Comparison of ENCODE assay signal across 12 cellular contexts in the genomic region with DNA sequence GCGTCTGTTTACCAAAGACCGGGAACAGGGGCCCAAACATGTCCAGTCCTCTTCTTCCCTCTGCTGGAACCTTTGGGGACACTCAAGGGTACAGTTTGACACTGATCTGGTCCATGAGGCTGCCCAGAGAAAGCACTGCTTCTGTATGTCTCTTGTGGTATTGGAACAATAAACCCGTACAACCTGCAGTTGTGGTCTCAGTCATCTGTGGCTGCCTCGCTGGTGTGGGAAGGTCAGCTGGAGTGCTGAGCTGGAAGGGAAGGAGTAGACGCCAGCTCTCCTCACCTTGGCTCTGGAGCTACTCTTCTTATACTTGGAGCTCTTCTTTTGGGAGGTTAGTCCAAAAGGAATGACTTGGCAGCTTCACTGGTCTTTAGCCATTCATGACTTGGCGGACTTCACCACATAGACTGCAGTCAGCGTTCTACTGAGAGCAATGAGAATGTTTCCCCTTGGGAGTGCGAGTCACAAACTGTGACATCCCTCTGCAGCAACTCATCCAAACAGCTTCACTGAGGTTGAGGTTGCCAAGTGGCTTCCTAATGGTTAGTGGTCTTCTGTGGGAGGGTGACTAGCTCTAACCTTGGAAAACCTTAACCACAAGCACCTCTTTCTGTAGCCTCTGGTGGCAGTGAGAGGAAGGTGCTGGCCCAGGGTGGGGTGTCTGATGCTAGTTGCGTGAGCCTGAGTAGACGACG.
DNase-seq lines count a peak whose midpoint lies in the region; ATAC-seq, FAIRE-seq and TF ChIP-seq lines count a peak whose summit lies in the region.
"Had no signal": no experiment of that assay in that cellular context is flagged by ENCODE, and none has a peak within 500 bp of the region (broad histone marks: within the 10 kb centered on the region; RNA-seq: fewer than 3 reads in every experiment).

No MANE protein-coding gene starts in this region.

- no peaks in the 10 kb centered on the region for H3K27me3 Mint-ChIP-seq in activated CD4-positive, alpha-beta memory T cell treated with anti-CD3 and anti-CD28 coated beads for 36 hours
- H3K27me3 Mint-ChIP-seq in stimulated activated naive B cell treated with anti-CD40 and anti-IgM and Interleukin-4, amounts not matched to agents 10 μg/mL and 1 μg/mL and 100 μg/mL, for 72 hours, result no peaks in the 10 kb centered on the region

- no peaks in the 10 kb centered on the region for H3K9me2 ChIP-seq in Karpas-422 (replicated peaks; ENCODE audit: insufficient read depth, low read length)

- intact Hi-C loops in activated CD4-positive, alpha-beta memory T cell treated with anti-CD3 and anti-CD28 coated beads for 36 hours (cut with micrococcal nuclease), result no loop called here
- intact Hi-C loops in ascending aorta (cut with DNase I), result no loop called here

- H3K27ac ChIP-seq in Karpas-422 (ENCODE audit: low read length) (no peak overlapping the region), ascending aorta (no peak overlapping the region)
- H3K27ac ChIP-seq: A549, KMS-11 had no signal

- peaks cover 9% of the 10 kb centered on the region; the same call in 1 of the 2 replicates for H4K20me1 ChIP-seq in Karpas-422 (ENCODE audit: insufficient read depth, low read depth, low read length)

- H3K4me2 ChIP-seq in Karpas-422 (ENCODE audit: low read depth, low read length, poor library complexity, severe bottlenecking), result no peak overlapping the region
- H3K4me2 ChIP-seq: A549, KMS-11 had no signal

- H3K4me3 ChIP-seq in Karpas-422 (ENCODE audit: low read length) (no peak overlapping the region), ascending aorta (no peak overlapping the region)
- H3K4me3 ChIP-seq: A549, mucosa of descending colon had no signal

- H3K4me1 ChIP-seq in Karpas-422 (ENCODE audit: low read length) (peaks cover 12% of the 10 kb centered on the region), ascending aorta (no peaks in the 10 kb centered on the region)

- H3K79me2 ChIP-seq in Karpas-422 (ENCODE audit: low read length), result no peaks in the 10 kb centered on the region

- CTCF ChIA-PET in activated CD4-positive, alpha-beta memory T cell treated with anti-CD3 and anti-CD28 coated beads for 36 hours (lab: Charles Lee), result interaction anchor here (0.7 kb wide), 1 partner anchor 71 kb away, joined by 4 read pairs; no protein-coding TSS in a partner anchor

- H3K9ac ChIP-seq in Karpas-422 (ENCODE audit: low read length), result no peak overlapping the region
- H3K9ac ChIP-seq: KMS-11 had no signal

- H3K27me3 ChIP-seq in Karpas-422 (ENCODE audit: low read length), result no peaks in the 10 kb centered on the region
- H3K27me3 ChIP-seq in ascending aorta, result no peaks in the 10 kb centered on the region

- peaks cover 31% of the 10 kb centered on the region for H3K36me3 Mint-ChIP-seq in activated CD4-positive, alpha-beta memory T cell treated with anti-CD3 and anti-CD28 coated beads for 36 hours
- peaks cover 28 to 66% of the 10 kb centered on the region in 2 donors for H3K36me3 Mint-ChIP-seq in stimulated activated naive B cell treated with anti-CD40 and anti-IgM and Interleukin-4, amounts not matched to agents 10 μg/mL and 1 μg/mL and 100 μg/mL, for 72 hours

- TF ChIP-seq CTCF in ascending aorta (IDR thresholded peaks at IDR 0.05), result no peak

- POLR2A ChIA-PET in activated CD4-positive, alpha-beta memory T cell treated with anti-CD3 and anti-CD28 coated beads for 36 hours (lab: Charles Lee), result no interaction called here

- no peak for FAIRE-seq in HTR-8/SVneo (lab: Jason Lieb, UNC)
- FAIRE-seq: A549 had no signal

- H3K9me3 ChIP-seq in Karpas-422 (ENCODE audit: low read length), result no peaks in the 10 kb centered on the region
- H3K9me3 ChIP-seq in ascending aorta, result no peaks in the 10 kb centered on the region
- H3K9me3 ChIP-seq: A549, mucosa of descending colon had no signal

- DNase-seq in activated CD4-positive, alpha-beta T cell treated with anti-CD3 and anti-CD28 coated beads for 48 hours, result peak; percentile 63
- DNase-seq in activated CD4-positive, alpha-beta T cell treated with anti-CD3 and anti-CD28 coated beads, Interleukin-2, amount 50 U/mL, for 4 hours, result no peak
- peak; percentile 47 for DNase-seq in activated CD4-positive, alpha-beta memory T cell treated with anti-CD3 and anti-CD28 coated beads for 36 hours
- DNase-seq in hepatic stellate cell (ENCODE audit: low spot score) (peak; percentile 35), Karpas-422 (no peak), HTR-8/SVneo (ENCODE audit: insufficient read length, low spot score) (no peak), ascending aorta (ENCODE audit: low spot score in 2 of 2) (no peak)
- DNase-seq in stimulated activated naive B cell treated with anti-CD40 and anti-IgM and Interleukin-4, amounts not matched to agents 10 μg/mL and 1 μg/mL and 100 μg/mL, for 72 hours, result peak; percentile 69
- DNase-seq: effector CD4-positive, alpha-beta T cell had no signal

- no peak overlapping the region for H3K4me3 Mint-ChIP-seq in activated CD4-positive, alpha-beta memory T cell treated with anti-CD3 and anti-CD28 coated beads for 36 hours
- H3K4me3 Mint-ChIP-seq in stimulated activated naive B cell treated with anti-CD40 and anti-IgM and Interleukin-4, amounts not matched to agents 10 μg/mL and 1 μg/mL and 100 μg/mL, for 72 hours, result peak overlapping the region in 1 of 2 donors; percentile 43

- H3K9me3 Mint-ChIP-seq in activated CD4-positive, alpha-beta memory T cell treated with anti-CD3 and anti-CD28 coated beads for 36 hours, result no peaks in the 10 kb centered on the region
- H3K9me3 Mint-ChIP-seq in stimulated activated naive B cell treated with anti-CD40 and anti-IgM and Interleukin-4, amounts not matched to agents 10 μg/mL and 1 μg/mL and 100 μg/mL, for 72 hours, result no peaks in the 10 kb centered on the region

- H3K36me3 ChIP-seq in Karpas-422 (ENCODE audit: insufficient read depth, low read length), result peaks cover 25% of the 10 kb centered on the region
- H3K36me3 ChIP-seq in ascending aorta, result peaks cover 43 to 57% of the 10 kb centered on the region in 2 donors

- H3K27ac Mint-ChIP-seq in activated CD4-positive, alpha-beta memory T cell treated with anti-CD3 and anti-CD28 coated beads for 36 hours, result peak overlapping the region; percentile 49
- H3K27ac Mint-ChIP-seq in stimulated activated naive B cell treated with anti-CD40 and anti-IgM and Interleukin-4, amounts not matched to agents 10 μg/mL and 1 μg/mL and 100 μg/mL, for 72 hours, result peak overlapping the region; percentile 88

- ATAC-seq in stimulated activated naive B cell treated with anti-CD40 and anti-IgM and Interleukin-4, amounts not matched to agents 10 μg/mL and 1 μg/mL and 100 μg/mL, for 72 hours (replicated peaks), result peak; percentile 88
- ATAC-seq: A549, mucosa of descending colon had no signal

- no peak overlapping the region for H2AFZ ChIP-seq in Karpas-422 (ENCODE audit: low read length)

- peaks cover 23% of the 10 kb centered on the region for H3K4me1 Mint-ChIP-seq in activated CD4-positive, alpha-beta memory T cell treated with anti-CD3 and anti-CD28 coated beads for 36 hours (ENCODE audit: low read depth)
- peaks cover 43 to 64% of the 10 kb centered on the region in 2 donors for H3K4me1 Mint-ChIP-seq in stimulated activated naive B cell treated with anti-CD40 and anti-IgM and Interleukin-4, amounts not matched to agents 10 μg/mL and 1 μg/mL and 100 μg/mL, for 72 hours

Comparison
In these comparisons a context has a peak if more than half of its experiments do, and no peak if none do; other contexts are left out.
1. DNase-seq: peak in activated CD4-positive, alpha-beta T cell treated with anti-CD3 and anti-CD28 coated beads for 48 hours (single experiment), activated CD4-positive, alpha-beta memory T cell treated with anti-CD3 and anti-CD28 coated beads for 36 hours (single experiment), hepatic stellate cell (single experiment) and stimulated activated naive B cell treated with anti-CD40 and anti-IgM and Interleukin-4, amounts not matched to agents 10 μg/mL and 1 μg/mL and 100 μg/mL, for 72 hours (single experiment); none in activated CD4-positive, alpha-beta T cell treated with anti-CD3 and anti-CD28 coated beads, Interleukin-2, amount 50 U/mL, for 4 hours (0 of 2), Karpas-422 (single experiment), HTR-8/SVneo (single experiment) and ascending aorta (0 of 2).